In genomic region chr16:85323230-85323960, GRCh38 we compare ENCODE assay signal across 1 cellular context.
TF ChIP-seq lines count a peak whose summit lies in the region.

No MANE protein-coding gene starts in this region.

TF ChIP-seq in H1, 55 proteins besides CTCF, POLR2A, EP300 and RAD21:
- TF ChIP-seq SAP30 (IDR thresholded peaks at IDR 0.05; ENCODE audit: insufficient read depth, insufficient replicate concordance, low read length) (no peak), YY1 (IDR thresholded peaks at IDR 0.05; ENCODE audit: low read depth, low read length) (no peak), SP4 (IDR thresholded peaks at IDR 0.05; ENCODE audit: low read length) (no peak), SRF (IDR thresholded peaks at IDR 0.05; ENCODE audit: low read depth, low read length) (no peak), TCF12 (IDR thresholded peaks at IDR 0.05; ENCODE audit: low read depth, low read length) (no peak), SP2 (IDR thresholded peaks at IDR 0.05; ENCODE audit: low read length) (no peak), BRCA1 (IDR thresholded peaks at IDR 0.05; ENCODE audit: low read depth, low read length) (no peak), TAF1 (IDR thresholded peaks at IDR 0.05; ENCODE audit: low read depth, low read length) (no peak), CBX5 (IDR thresholded peaks at IDR 0.05; ENCODE audit: low read depth, low read length) (no peak), TAF7 (optimal IDR thresholded peaks at IDR 0.05; ENCODE audit: borderline replicate concordance, low read depth, low read length) (no peak), FOSL1 (IDR thresholded peaks at IDR 0.05; ENCODE audit: insufficient read depth, low read depth, low read length) (no peak), TEAD4 (IDR thresholded peaks at IDR 0.05; ENCODE audit: low read depth, low read length) (no peak), NANOG (IDR thresholded peaks at IDR 0.05; ENCODE audit: insufficient read depth, low read depth, low read length, poor library complexity, severe bottlenecking) (no peak), CHD2 (IDR thresholded peaks at IDR 0.05; ENCODE audit: low read length) (no peak), EZH2 (IDR thresholded peaks at IDR 0.05; ENCODE audit: low read depth, low read length, severe bottlenecking) (no peak), BACH1 (IDR thresholded peaks at IDR 0.05; ENCODE audit: low read length) (no peak), CBX8 (IDR thresholded peaks at IDR 0.05; ENCODE audit: borderline replicate concordance, low read depth, low read length) (no peak)
